17 cellular contexts compared by ENCODE assay signal in genomic region chr6:44631968-44632367, GRCh38.
"Had no signal": no experiment of that assay in that cellular context is flagged by ENCODE, and none has a peak within 500 bp of the region (broad histone marks: within the 10 kb centered on the region; RNA-seq: fewer than 3 reads in every experiment).

No MANE protein-coding gene starts in this region.

- H3K9me3 Mint-ChIP-seq: activated CD4-positive, alpha-beta T cell treated with anti-CD3 and anti-CD28 coated beads, Interleukin-2, amount 10 ng/mL, durations not matched to agents 7 days and 5 days; activated naive CD8-positive, alpha-beta T cell treated with anti-CD3 and anti-CD28 coated beads, Interleukin-2, amount 10 ng/mL, durations not matched to agents 7 days and 5 days; activated T-helper 1 cell treated with anti-CD3 and anti-CD28 coated beads, Interleukin-12 subunit alpha, Interleukin-12 subunit beta, Interleukin-2, Interleukin-4 antibody, amounts not matched to agents 30 ng/mL and 10 ng/mL and 1 ng/mL, durations not matched to agents 14 hours and 24 hours and 36 hours had no signal

- H3K27ac Mint-ChIP-seq: activated CD4-positive, alpha-beta T cell treated with anti-CD3 and anti-CD28 coated beads, Interleukin-2, amount 10 ng/mL, durations not matched to agents 7 days and 5 days; activated naive CD8-positive, alpha-beta T cell treated with anti-CD3 and anti-CD28 coated beads, Interleukin-2, amount 10 ng/mL, durations not matched to agents 7 days and 5 days; activated T-helper 1 cell treated with anti-CD3 and anti-CD28 coated beads, Interleukin-12 subunit alpha, Interleukin-12 subunit beta, Interleukin-2, Interleukin-4 antibody, amounts not matched to agents 30 ng/mL and 10 ng/mL and 1 ng/mL, durations not matched to agents 14 hours and 24 hours and 36 hours; naive B cell had no signal

- H3K27ac ChIP-seq: gastrocnemius medialis, heart left ventricle, parathyroid adenoma, sigmoid colon, thyroid gland, uterus had no signal

- H3K4me3 ChIP-seq: gastrocnemius medialis, heart left ventricle, sigmoid colon, thyroid gland, uterus had no signal

- ATAC-seq: gastrocnemius medialis, heart left ventricle, left lobe of liver had no signal

- H3K4me1 ChIP-seq: parathyroid adenoma, sigmoid colon, thyroid gland, uterus had no signal

- H3K36me3 Mint-ChIP-seq: activated naive CD8-positive, alpha-beta T cell treated with anti-CD3 and anti-CD28 coated beads, Interleukin-2, amount 10 ng/mL, durations not matched to agents 7 days and 5 days; naive B cell had no signal

- H3K36me3 ChIP-seq: gastrocnemius medialis, heart left ventricle, sigmoid colon, thyroid gland, uterus had no signal

- H3K27me3 ChIP-seq: thyroid gland, uterus had no signal

- H3K4me3 Mint-ChIP-seq: activated CD4-positive, alpha-beta T cell treated with anti-CD3 and anti-CD28 coated beads, Interleukin-2, amount 10 ng/mL, durations not matched to agents 7 days and 5 days; activated naive CD8-positive, alpha-beta T cell treated with anti-CD3 and anti-CD28 coated beads, Interleukin-2, amount 10 ng/mL, durations not matched to agents 7 days and 5 days; activated T-helper 1 cell treated with anti-CD3 and anti-CD28 coated beads, Interleukin-12 subunit alpha, Interleukin-12 subunit beta, Interleukin-2, Interleukin-4 antibody, amounts not matched to agents 30 ng/mL and 10 ng/mL and 1 ng/mL, durations not matched to agents 14 hours and 24 hours and 36 hours; naive B cell had no signal

- DNase-seq: activated CD4-positive, alpha-beta T cell treated with anti-CD3 and anti-CD28 coated beads, Interleukin-2, amount 10 ng/mL, durations not matched to agents 7 days and 5 days; activated naive CD4-positive, alpha-beta T cell; activated naive CD8-positive, alpha-beta T cell treated with anti-CD3 and anti-CD28 coated beads, Interleukin-2, amount 10 ng/mL, durations not matched to agents 7 days and 5 days; aorta; erythroblast; gastrocnemius medialis; heart left ventricle; naive B cell; sigmoid colon; stimulated activated CD4-positive, alpha-beta T cell treated with anti-CD3 and anti-CD28 coated beads, Interleukin-12 subunit alpha, Interleukin-12 subunit beta, amount 100 ng/mL, for 4 hours; stimulated activated CD4-positive, alpha-beta T cell treated with anti-CD3 and anti-CD28 coated beads, Interleukin-2, amount 100 ng/mL, for 24 hours; T-helper 9 cell; thyroid gland; uterus had no signal

- H3K9me3 ChIP-seq: gastrocnemius medialis, heart left ventricle, sigmoid colon, thyroid gland, uterus had no signal
